Comparison of ENCODE assay signal across 8 cellular contexts in the genomic region with DNA sequence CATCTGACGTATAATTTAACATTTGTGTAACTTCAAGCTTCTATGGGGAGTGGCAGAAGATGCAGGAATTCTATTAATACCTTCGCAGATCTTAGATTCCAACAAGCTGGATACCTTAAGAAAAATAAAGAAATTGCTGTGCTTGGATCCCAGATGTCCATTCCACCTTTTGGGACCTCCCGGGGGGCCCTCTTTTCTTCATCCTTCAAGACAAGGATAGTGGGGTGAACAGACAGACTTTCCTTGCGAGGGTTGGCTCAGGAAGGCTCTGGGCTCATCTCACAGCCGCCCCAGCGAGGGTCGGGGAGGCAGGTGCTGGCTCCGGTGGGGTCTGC. TPM values are rescaled to one million over a fixed set of nuclear protein-coding genes. Genes with fewer than 3 reads are reported as not detected.
DNase-seq lines count a peak whose midpoint lies in the region; ATAC-seq and TF ChIP-seq lines count a peak whose summit lies in the region.

No MANE protein-coding gene starts in this region.

- peaks cover 8% of the 10 kb centered on the region for H3K27me3 ChIP-seq in iPS-15b (ENCODE audit: control insufficient read depth, insufficient read depth, low read length)
- H3K27me3 ChIP-seq in stomach, result peaks cover 0 to 4% (median 0%) of the 10 kb centered on the region in 3 donors

- H3K4me3 ChIP-seq in iPS-15b (ENCODE audit: low read depth, low read length) (peak overlapping the region; percentile 62), stomach (peak overlapping the region; percentile 71 to 89 (median 79))

- no peak for TF ChIP-seq POLR2A in stomach (IDR thresholded peaks at IDR 0.05)

- peaks cover 20% of the 10 kb centered on the region for H3K27me3 Mint-ChIP-seq in T-helper 1 cell treated with Interleukin-12 subunit alpha and Interleukin-12 subunit beta and Interleukin-4 antibody, amounts not matched to agents 30 μg/mL and 1 μg/mL, for 36 hours (ENCODE audit: low read depth)
- no peaks in the 10 kb centered on the region for H3K27me3 Mint-ChIP-seq in activated T-helper 17 cell treated with anti-CD3 and anti-CD28 coated beads, Interleukin-2, amount 50 U/mL, for 72 hours

- no peak for DNase-seq in T-helper 1 cell
- DNase-seq in stomach, result no peak
- DNase-seq in NCI-H524 (lab: John Stamatoyannopoulos, UW), result no peak

- TF ChIP-seq CTCF in stomach (IDR thresholded peaks at IDR 0.05), result no peak

- WGBS in stomach, 5 donors, result 47 to 58% (median 53%) methylated on average over 8 of the region's 8 CpGs

- H3K27ac ChIP-seq in stomach, result peak overlapping the region in 1 of 5 donors; percentile 83

- intact Hi-C loops in stomach (cut with DNase I; ENCODE audit: low total_unique reads), result no loop called here

- no peak overlapping the region for H3K9ac ChIP-seq in iPS-15b (ENCODE audit: low read depth, low read length)

- H3K4me1 Mint-ChIP-seq in T-helper 1 cell treated with Interleukin-12 subunit alpha and Interleukin-12 subunit beta and Interleukin-4 antibody, amounts not matched to agents 30 μg/mL and 1 μg/mL, for 36 hours (ENCODE audit: low read depth), result peaks cover 53% of the 10 kb centered on the region
- peaks cover 42% of the 10 kb centered on the region for H3K4me1 Mint-ChIP-seq in activated T-helper 17 cell treated with anti-CD3 and anti-CD28 coated beads, Interleukin-2, amount 50 U/mL, for 72 hours

- H3K36me3 Mint-ChIP-seq in T-helper 1 cell treated with Interleukin-12 subunit alpha and Interleukin-12 subunit beta and Interleukin-4 antibody, amounts not matched to agents 30 μg/mL and 1 μg/mL, for 36 hours (ENCODE audit: low read depth), result peaks cover 21% of the 10 kb centered on the region
- H3K36me3 Mint-ChIP-seq in activated T-helper 17 cell treated with anti-CD3 and anti-CD28 coated beads, Interleukin-2, amount 50 U/mL, for 72 hours (ENCODE audit: low read depth), result peaks cover 7% of the 10 kb centered on the region

- H3K4me3 Mint-ChIP-seq in T-helper 1 cell treated with Interleukin-12 subunit alpha and Interleukin-12 subunit beta and Interleukin-4 antibody, amounts not matched to agents 30 μg/mL and 1 μg/mL, for 36 hours, result peak overlapping the region; percentile 55
- H3K4me3 Mint-ChIP-seq in activated T-helper 17 cell treated with anti-CD3 and anti-CD28 coated beads, Interleukin-2, amount 50 U/mL, for 72 hours, result peak overlapping the region; percentile 58

- peak overlapping the region; percentile 26 for H3K27ac Mint-ChIP-seq in T-helper 1 cell treated with Interleukin-12 subunit alpha and Interleukin-12 subunit beta and Interleukin-4 antibody, amounts not matched to agents 30 μg/mL and 1 μg/mL, for 36 hours
- H3K27ac Mint-ChIP-seq in activated T-helper 17 cell treated with anti-CD3 and anti-CD28 coated beads, Interleukin-2, amount 50 U/mL, for 72 hours, result peak overlapping the region; percentile 54

- H3K9me3 Mint-ChIP-seq in T-helper 1 cell treated with Interleukin-12 subunit alpha and Interleukin-12 subunit beta and Interleukin-4 antibody, amounts not matched to agents 30 μg/mL and 1 μg/mL, for 36 hours, result no peaks in the 10 kb centered on the region
- H3K9me3 Mint-ChIP-seq in activated T-helper 17 cell treated with anti-CD3 and anti-CD28 coated beads, Interleukin-2, amount 50 U/mL, for 72 hours, result no peaks in the 10 kb centered on the region

- H3K9me3 ChIP-seq in iPS-15b (ENCODE audit: control insufficient read depth, insufficient read depth, low read length) (no peaks in the 10 kb centered on the region), stomach (no peaks in the 10 kb centered on the region)

- peaks cover 2% of the 10 kb centered on the region for H3K36me3 ChIP-seq in iPS-15b (ENCODE audit: control insufficient read depth, insufficient read depth, low read length)
- H3K36me3 ChIP-seq in stomach, result no peaks in the 10 kb centered on the region

- ATAC-seq in activated T-helper 17 cell treated with anti-CD3 and anti-CD28 coated beads, Interleukin-2, amount 50 U/mL, for 72 hours (replicated peaks), result no peak
- ATAC-seq in HG03280 (IDR thresholded peaks at IDR 0.05; ENCODE audit: unreplicated experiment), result no peak
- ATAC-seq in HG03565 (IDR thresholded peaks at IDR 0.05; ENCODE audit: unreplicated experiment), result no peak

- peaks cover 13% of the 10 kb centered on the region for H3K4me1 ChIP-seq in iPS-15b (ENCODE audit: control insufficient read depth, insufficient read depth, low read length)
- peaks cover 4 to 38% (median 17%) of the 10 kb centered on the region in 4 donors for H3K4me1 ChIP-seq in stomach

- TF ChIP-seq EP300 in stomach (IDR thresholded peaks at IDR 0.05), result no peak

RNA-seq across cellular contexts. Expression of a gene that starts 0.5 kb away (rescaled TPM):
- total RNA-seq in activated T-helper 17 cell treated with anti-CD3 and anti-CD28 coated beads, Interleukin-2, amount 50 U/mL, for 72 hours, result 10 to 100 TPM; 13.6 to 29.2 TPM
- 10 to 100 TPM in 3 of 5 donors, 1 to 10 TPM in 2; 2.3 to 71.4 (median 18.2) TPM for total RNA-seq in stomach
- 1 to 10 TPM; 1.4 to 2.7 (median 2.0) TPM for polyA plus RNA-seq in stomach

RNA-seq across cellular contexts. Expression of a gene that starts 39.1 kb away (rescaled TPM):
- total RNA-seq in activated T-helper 17 cell treated with anti-CD3 and anti-CD28 coated beads, Interleukin-2, amount 50 U/mL, for 72 hours, result 1 to 10 TPM; 2.8 to 4.5 TPM
- 1 to 10 TPM in 2 of 5 donors, under 1 TPM in 1, not detected in 2; 0.45 to 9.2 (median 1.6) TPM for total RNA-seq in stomach
- polyA plus RNA-seq in stomach, result 1 to 10 TPM in 2 of 3 donors, under 1 TPM in 1; 0.75 to 1.4 (median 1.4) TPM

RNA-seq across cellular contexts. Expression of a gene that starts 51.0 kb away (rescaled TPM):
- 1 to 10 TPM; 2.0 to 2.6 TPM for total RNA-seq in activated T-helper 17 cell treated with anti-CD3 and anti-CD28 coated beads, Interleukin-2, amount 50 U/mL, for 72 hours
- total RNA-seq in stomach, result 10 to 100 TPM in 1 of 5 donors, 1 to 10 TPM in 4; 2.9 to 11.7 (median 5.8) TPM
- 10 to 100 TPM in 1 of 3 donors, 1 to 10 TPM in 2; 2.4 to 11.3 (median 3.1) TPM for polyA plus RNA-seq in stomach
